Comparison of ENCODE assay signal across 11 cellular contexts in the genomic region with DNA sequence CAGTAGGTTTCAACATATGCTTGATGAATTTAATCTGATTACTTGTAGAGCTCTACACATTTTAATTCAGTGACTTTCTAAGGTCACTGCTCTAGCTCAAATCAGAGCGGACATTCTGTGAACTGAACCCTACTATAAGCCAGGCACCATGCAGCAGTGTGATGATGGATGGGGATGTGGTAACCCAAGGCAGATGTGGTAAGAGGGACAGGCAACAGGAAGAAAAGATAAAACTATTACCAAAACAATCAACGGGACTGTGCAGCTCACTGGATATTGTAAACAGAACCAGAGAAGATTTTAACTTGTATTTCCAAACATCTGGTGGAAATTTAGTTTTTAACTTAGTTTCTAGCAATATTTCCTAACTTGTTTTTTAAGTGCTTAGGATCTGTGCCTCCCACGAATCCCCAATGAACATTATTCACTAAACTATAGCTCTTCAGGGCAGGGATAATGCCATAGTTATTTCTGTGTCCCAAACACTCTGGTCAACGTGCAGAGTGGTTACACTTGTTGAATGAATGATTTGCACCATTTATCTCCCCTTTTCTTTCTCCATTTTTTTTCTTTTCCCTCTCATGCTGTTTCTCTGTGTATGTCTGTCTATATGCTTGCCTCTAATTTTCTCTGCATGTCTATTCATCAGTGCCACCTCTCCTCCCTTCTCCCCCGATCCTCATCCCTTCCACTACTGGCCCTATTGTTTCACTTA.
DNase-seq lines count a peak whose midpoint lies in the region; ATAC-seq, FAIRE-seq and TF ChIP-seq lines count a peak whose summit lies in the region.
"Had no signal": no experiment of that assay in that cellular context is flagged by ENCODE, and none has a peak within 500 bp of the region (broad histone marks: within the 10 kb centered on the region; RNA-seq: fewer than 3 reads in every experiment).

No MANE protein-coding gene starts in this region.

- TF ChIP-seq CTCF in fibroblast of pulmonary artery (IDR thresholded peaks at IDR 0.05; ENCODE audit: low read length, missing control alignments): no peak
- TF ChIP-seq CTCF in D721Med (IDR thresholded peaks at IDR 0.05; ENCODE audit: insufficient read depth, missing control alignments): no peak

- H3K4me3 ChIP-seq in fibroblast of pulmonary artery (replicated peaks; ENCODE audit: low read depth, low read length): no peak overlapping the region
- H3K4me3 ChIP-seq: spleen had no signal

- FAIRE-seq in HTR-8/SVneo (lab: Jason Lieb, UNC) (peak; percentile 52), D721Med (lab: Jason Lieb, UNC) (no peak)

- ATAC-seq in HG03139 (IDR thresholded peaks at IDR 0.05; ENCODE audit: unreplicated experiment): no peak
- ATAC-seq in HG02884 (IDR thresholded peaks at IDR 0.05; ENCODE audit: unreplicated experiment): no peak
- ATAC-seq: left ventricle myocardium superior had no signal

- DNase-seq in AML-193 (lab: John Stamatoyannopoulos, UW) (peak; percentile 77 to 81), HTR-8/SVneo (ENCODE audit: insufficient read length, low spot score) (no peak), UCSD-AML1 (lab: John Stamatoyannopoulos, UW; ENCODE audit: unreplicated experiment) (peak; percentile 10), fibroblast of pulmonary artery (ENCODE audit: low read depth) (peak; percentile 68), D721Med (ENCODE audit: insufficient read length, low spot score) (no peak)
- no peak for DNase-seq in stimulated activated CD4-positive, alpha-beta T cell treated with anti-CD3 and anti-CD28 coated beads, Interleukin-4, amount 100 ng/mL, for 1 hour
- DNase-seq: left ventricle myocardium superior, NCI-H226, spleen had no signal

Comparison
In these comparisons a context has a peak if more than half of its experiments do, and no peak if none do; other contexts are left out.
1. DNase-seq: peak in AML-193 (2 of 2), UCSD-AML1 (single experiment) and fibroblast of pulmonary artery (single experiment); none in HTR-8/SVneo (single experiment), stimulated activated CD4-positive, alpha-beta T cell treated with anti-CD3 and anti-CD28 coated beads, Interleukin-4, amount 100 ng/mL, for 1 hour (single experiment) and D721Med (single experiment).